Comparison of ENCODE assay signal across 17 cellular contexts in genomic region chr10:20970044-20970443, GRCh38.
DNase-seq lines count a peak whose midpoint lies in the region; ATAC-seq and TF ChIP-seq lines count a peak whose summit lies in the region.
"Had no signal": no experiment of that assay in that cellular context is flagged by ENCODE, and none has a peak within 500 bp of the region (broad histone marks: within the 10 kb centered on the region; RNA-seq: fewer than 3 reads in every experiment).

No MANE protein-coding gene starts in this region.

- H3K4me1 ChIP-seq in BLaER1, result peaks cover 11% of the 10 kb centered on the region
- peaks cover 5% of the 10 kb centered on the region for H3K4me1 ChIP-seq in RWPE2 (ENCODE audit: insufficient read depth, poor library complexity, severe bottlenecking)
- no peaks in the 10 kb centered on the region for H3K4me1 ChIP-seq in uterus
- H3K4me1 ChIP-seq: SJCRH30 had no signal

- no peaks in the 10 kb centered on the region for H4K20me1 ChIP-seq in BLaER1

- H3K4me3 ChIP-seq in BLaER1, result no peak overlapping the region
- no peak overlapping the region for H3K4me3 ChIP-seq in RWPE2 (ENCODE audit: severe bottlenecking)
- no peak overlapping the region for H3K4me3 ChIP-seq in fibroblast of villous mesenchyme (ENCODE audit: low read depth, low read length)
- H3K4me3 ChIP-seq in uterus, result no peak overlapping the region
- H3K4me3 ChIP-seq: dorsolateral prefrontal cortex, SJCRH30 had no signal

- no peaks in the 10 kb centered on the region for H3K9me3 ChIP-seq in BLaER1
- no peaks in the 10 kb centered on the region for H3K9me3 ChIP-seq in RWPE2 (ENCODE audit: severe bottlenecking)
- H3K9me3 ChIP-seq in uterus, result no peaks in the 10 kb centered on the region
- H3K9me3 ChIP-seq: SJCRH30 had no signal

- DNase-seq in H4 (ENCODE audit: low spot score), result peak; percentile 6
- DNase-seq in RWPE2 (ENCODE audit: low spot score), result no peak
- DNase-seq in fibroblast of villous mesenchyme (ENCODE audit: low read depth), result peak; percentile 45
- no peak for DNase-seq in uterus
- DNase-seq in epidermal melanocyte (ENCODE audit: insufficient read length, low spot score), result no peak
- DNase-seq in NCI-H1092 (lab: John Stamatoyannopoulos, UW), result no peak
- DNase-seq in activated gamma-delta T cell (lab: John Stamatoyannopoulos, UW), result no peak
- DNase-seq: activated CD8-positive, alpha-beta T cell treated with anti-CD3 and anti-CD28 coated beads for 36 hours; AML-193; anterior cingulate cortex; dorsolateral prefrontal cortex; H7; kidney; NCI-H2029; SJCRH30; stimulated activated CD4-positive, alpha-beta T cell treated with anti-CD3 and anti-CD28 coated beads, Interleukin-12 subunit alpha, Interleukin-12 subunit beta, amount 100 ng/mL, for 4 hours had no signal

- H3K4me2 ChIP-seq in BLaER1, result peak overlapping the region; percentile 51; the same call in 1 of the 2 replicates

- ATAC-seq in RWPE2 (ENCODE audit: low read depth), result peak; percentile 96
- ATAC-seq: activated CD8-positive, alpha-beta T cell treated with anti-CD3 and anti-CD28 coated beads for 36 hours had no signal

- H3K9ac ChIP-seq in BLaER1, result no peak overlapping the region

- H3K36me3 ChIP-seq in BLaER1 (no peaks in the 10 kb centered on the region), RWPE2 (ENCODE audit: low read depth) (no peaks in the 10 kb centered on the region), uterus (no peaks in the 10 kb centered on the region)
- H3K36me3 ChIP-seq: SJCRH30 had no signal

- TF ChIP-seq CTCF in RWPE2 (IDR thresholded peaks at IDR 0.05; ENCODE audit: poor library complexity, severe bottlenecking), result no peak
- TF ChIP-seq CTCF in fibroblast of villous mesenchyme (IDR thresholded peaks at IDR 0.05; ENCODE audit: insufficient read depth, low read depth, low read length), result no peak
- TF ChIP-seq CTCF in uterus (IDR thresholded peaks at IDR 0.05), result no peak

- H3K27ac ChIP-seq in BLaER1, result no peak overlapping the region
- peak overlapping the region; percentile 21 for H3K27ac ChIP-seq in RWPE2 (ENCODE audit: poor library complexity, severe bottlenecking)
- no peak overlapping the region for H3K27ac ChIP-seq in uterus
- H3K27ac ChIP-seq: dorsolateral prefrontal cortex, SJCRH30 had no signal

- no peaks in the 10 kb centered on the region for H3K27me3 ChIP-seq in BLaER1
- no peaks in the 10 kb centered on the region for H3K27me3 ChIP-seq in RWPE2 (ENCODE audit: insufficient read depth, poor library complexity, severe bottlenecking)
- H3K27me3 ChIP-seq in uterus, result no peaks in the 10 kb centered on the region
- H3K27me3 ChIP-seq: dorsolateral prefrontal cortex, SJCRH30 had no signal

- intact Hi-C loops in uterus (cut with DNase I; ENCODE audit: low total_unique reads), result no loop called here

- TF ChIP-seq POLR2A in uterus (IDR thresholded peaks at IDR 0.05), result no peak

Comparison
In these comparisons a context has a peak if more than half of its experiments do, and no peak if none do; other contexts are left out.
1. DNase-seq: peak in H4 (single experiment) and fibroblast of villous mesenchyme (single experiment); none in RWPE2 (single experiment), uterus (0 of 2), epidermal melanocyte (single experiment), NCI-H1092 (single experiment) and activated gamma-delta T cell (single experiment).